ENCODE assay signal across 1 cellular context in genomic region chr2:61537590-61538178, GRCh38.
TF ChIP-seq lines count a peak whose summit lies in the region.

No MANE protein-coding gene starts in this region.

TF ChIP-seq in HepG2, 621 proteins besides CTCF, POLR2A, EP300 and RAD21 (continued from another document and continues in another):
- TF ChIP-seq AFF4 (CRISPR knock-in tag; IDR thresholded peaks at IDR 0.05) (no peak), FOSL2 (CRISPR knock-in tag; IDR thresholded peaks at IDR 0.05) (no peak), IRF2 (CRISPR knock-in tag; IDR thresholded peaks at IDR 0.05) (0 out of 2 replicates have a peak, but pooled peaks have one; percentile 9), ZNF264 (CRISPR knock-in tag; IDR thresholded peaks at IDR 0.05) (no peak), AHR (CRISPR knock-in tag; IDR thresholded peaks at IDR 0.05) (no peak), KLF13 (CRISPR knock-in tag; IDR thresholded peaks at IDR 0.05) (no peak), SMARCE1 (IDR thresholded peaks at IDR 0.05; ENCODE audit: borderline replicate concordance) (no peak), FOXO1 (CRISPR knock-in tag; IDR thresholded peaks at IDR 0.05) (no peak), CENPBD1 (CRISPR knock-in tag; IDR thresholded peaks at IDR 0.05; ENCODE audit: borderline replicate concordance, low read depth) (no peak), ZNF605 (CRISPR knock-in tag; IDR thresholded peaks at IDR 0.05) (no peak), AGO2 (optimal IDR thresholded peaks at IDR 0.05; ENCODE audit: low read depth, low read length) (peak; percentile 29), TAF15 (IDR thresholded peaks at IDR 0.05; ENCODE audit: low read depth, low read length, poor library complexity, severe bottlenecking) (peak; percentile 48), CEBPG (CRISPR knock-in tag; IDR thresholded peaks at IDR 0.05) (no peak), ZNF574 (CRISPR knock-in tag; IDR thresholded peaks at IDR 0.05) (no peak), SNAPC5 (CRISPR knock-in tag; IDR thresholded peaks at IDR 0.05; ENCODE audit: borderline replicate concordance) (no peak), PRDM15 (CRISPR knock-in tag; IDR thresholded peaks at IDR 0.05) (no peak), ZBTB4 (CRISPR knock-in tag; IDR thresholded peaks at IDR 0.05; ENCODE audit: borderline replicate concordance) (no peak), ZZZ3 (CRISPR knock-in tag; IDR thresholded peaks at IDR 0.05; ENCODE audit: borderline replicate concordance) (no peak), IRX3 (CRISPR knock-in tag; IDR thresholded peaks at IDR 0.05; ENCODE audit: borderline replicate concordance, low read depth) (no peak), STAT5B (CRISPR knock-in tag; IDR thresholded peaks at IDR 0.05) (no peak), RFX5 (IDR thresholded peaks at IDR 0.05; ENCODE audit: low read depth, low read length) (no peak), NFRKB (IDR thresholded peaks at IDR 0.05) (no peak), ZSCAN12 (CRISPR knock-in tag; IDR thresholded peaks at IDR 0.05) (no peak), IKZF5 (CRISPR knock-in tag; IDR thresholded peaks at IDR 0.05) (no peak), TFE3 (CRISPR knock-in tag; IDR thresholded peaks at IDR 0.05) (no peak), GABPB1 (CRISPR knock-in tag; IDR thresholded peaks at IDR 0.05) (no peak), SKIL (CRISPR knock-in tag; IDR thresholded peaks at IDR 0.05; ENCODE audit: borderline replicate concordance) (no peak), ZNF30 (CRISPR knock-in tag; IDR thresholded peaks at IDR 0.05) (no peak), PHF8 (CRISPR knock-in tag; IDR thresholded peaks at IDR 0.05) (no peak), ZNF672 (CRISPR knock-in tag; IDR thresholded peaks at IDR 0.05) (no peak), KAT2B (IDR thresholded peaks at IDR 0.05; ENCODE audit: borderline replicate concordance, low read depth, low read length) (no peak), PBX2 (CRISPR knock-in tag; IDR thresholded peaks at IDR 0.05) (no peak), KAT7 (CRISPR knock-in tag; IDR thresholded peaks at IDR 0.05; ENCODE audit: borderline replicate concordance) (no peak), NFIB (CRISPR knock-in tag; IDR thresholded peaks at IDR 0.05; ENCODE audit: borderline replicate concordance) (no peak), ZNF468 (CRISPR knock-in tag; IDR thresholded peaks at IDR 0.05) (no peak), ZNF362 (CRISPR knock-in tag; IDR thresholded peaks at IDR 0.05; ENCODE audit: borderline replicate concordance) (no peak), ZNF883 (CRISPR knock-in tag; IDR thresholded peaks at IDR 0.05; ENCODE audit: not compliant biosample characterization) (no peak)
